ENCODE assay signal across 13 cellular contexts in genomic region chr9:68975644-68976043, GRCh38. TPM values are rescaled to one million over a fixed set of nuclear protein-coding genes. Genes with fewer than 3 reads are reported as not detected.
DNase-seq lines count a peak whose midpoint lies in the region; ATAC-seq and TF ChIP-seq lines count a peak whose summit lies in the region.
"Had no signal": no experiment of that assay in that cellular context is flagged by ENCODE, and none has a peak within 500 bp of the region (broad histone marks: within the 10 kb centered on the region; RNA-seq: fewer than 3 reads in every experiment).

No MANE protein-coding gene starts in this region.

- H3K27ac ChIP-seq in body of pancreas (peak overlapping the region in 3 of 4 donors; percentile 31 to 55 (median 34)), lung (ENCODE audit: low read depth in 1 of 2, low read length in 1 of 2) (peak overlapping the region; percentile 84 to 91), upper lobe of right lung (peak overlapping the region; percentile 75)
- H3K27ac ChIP-seq: ascending aorta had no signal

- no peaks in the 10 kb centered on the region for H3K27me3 ChIP-seq in body of pancreas
- no peaks in the 10 kb centered on the region for H3K27me3 ChIP-seq in lung (ENCODE audit: control insufficient read depth, insufficient read depth)
- no peaks in the 10 kb centered on the region for H3K27me3 ChIP-seq in upper lobe of right lung
- H3K27me3 ChIP-seq: ascending aorta had no signal

- peak in 1 of 3 donors; percentile 16 for TF ChIP-seq POLR2A in body of pancreas (IDR thresholded peaks at IDR 0.05)

- intact Hi-C loops in body of pancreas (cut with DNase I) (no loop called here), upper lobe of right lung (cut with DNase I) (no loop called here)

- TF ChIP-seq CTCF in body of pancreas (IDR thresholded peaks at IDR 0.05): no peak
- TF ChIP-seq CTCF in lung (IDR thresholded peaks at IDR 0.05; ENCODE audit: control extremely low read depth, extremely low read depth): no peak
- TF ChIP-seq CTCF in upper lobe of right lung (IDR thresholded peaks at IDR 0.05): no peak

- no peak for DNase-seq in activated naive CD4-positive, alpha-beta T cell treated with anti-CD3 and anti-CD28 coated beads, Interleukin-2, amount 50 U/mL, for 72 hours (ENCODE audit: low spot score in 2 of 2)
- no peak for DNase-seq in activated naive CD4-positive, alpha-beta T cell (lab: John Stamatoyannopoulos, UW)
- DNase-seq in body of pancreas (no peak), lung (ENCODE audit: low spot score) (no peak), upper lobe of right lung (no peak)
- no peak for DNase-seq in activated naive CD4-positive, alpha-beta T cell treated with Interleukin-2 at 50 U/mL for 16 hours
- DNase-seq: EL, hypothalamus, NCI-H1105, NCI-H69 had no signal

- H3K9me3 Mint-ChIP-seq in activated naive CD4-positive, alpha-beta T cell treated with anti-CD3 and anti-CD28 coated beads, Interleukin-2, amount 50 U/mL, for 72 hours: peaks cover 0 to 13% of the 10 kb centered on the region in 2 donors

- peak overlapping the region; percentile 20 to 52 for H3K27ac Mint-ChIP-seq in activated naive CD4-positive, alpha-beta T cell treated with anti-CD3 and anti-CD28 coated beads, Interleukin-2, amount 50 U/mL, for 72 hours

- peaks cover 0 to 36% of the 10 kb centered on the region in 2 donors for H3K36me3 Mint-ChIP-seq in activated naive CD4-positive, alpha-beta T cell treated with anti-CD3 and anti-CD28 coated beads, Interleukin-2, amount 50 U/mL, for 72 hours

- no peaks in the 10 kb centered on the region for H3K9me3 ChIP-seq in body of pancreas
- H3K9me3 ChIP-seq in lung (ENCODE audit: control insufficient read depth in 2 of 2, insufficient read depth in 1 of 2, low read length in 1 of 2): peaks cover 0 to 3% of the 10 kb centered on the region in 2 donors
- H3K9me3 ChIP-seq in upper lobe of right lung: no peaks in the 10 kb centered on the region
- H3K9me3 ChIP-seq: ascending aorta had no signal

- H3K36me3 ChIP-seq in body of pancreas (replicated peaks in 1 of 2; ENCODE audit: insufficient read depth in 1 of 2, low read depth in 2 of 2) (no peaks in the 10 kb centered on the region), lung (ENCODE audit: control insufficient read depth in 2 of 2, insufficient read depth in 2 of 2, low read length in 2 of 2) (peaks cover 0 to 4% of the 10 kb centered on the region in 2 donors), upper lobe of right lung (no peaks in the 10 kb centered on the region)
- H3K36me3 ChIP-seq: ascending aorta had no signal

- 49 to 61% methylated on average over 3 of the region's 3 CpGs for WGBS in body of pancreas, 2 donors
- WGBS in lung, 2 donors: 44 to 47% methylated on average over 3 of the region's 3 CpGs

- H3K4me3 ChIP-seq in body of pancreas (no peak overlapping the region), lung (peak overlapping the region; percentile 31), upper lobe of right lung (peak overlapping the region; percentile 41)

- ATAC-seq in activated naive CD4-positive, alpha-beta T cell treated with anti-CD3 and anti-CD28 coated beads, Interleukin-2, amount 50 U/mL, for 72 hours: no peak
- ATAC-seq in body of pancreas: peak; percentile 43
- no peak for ATAC-seq in lung (ENCODE audit: insufficient read depth, low FRiP score)
- peak; percentile 75 for ATAC-seq in upper lobe of right lung
- ATAC-seq in HG02610 (IDR thresholded peaks at IDR 0.05; ENCODE audit: unreplicated experiment): no peak
- ATAC-seq in GM18909 (IDR thresholded peaks at IDR 0.05; ENCODE audit: poor library complexity, unreplicated experiment): no peak

- peaks cover 33% of the 10 kb centered on the region for H3K4me1 ChIP-seq in body of pancreas
- H3K4me1 ChIP-seq in lung (ENCODE audit: control insufficient read depth in 2 of 2, insufficient read depth in 2 of 2, low read length in 2 of 2): peaks cover under 1 to 6% of the 10 kb centered on the region in 2 donors
- H3K4me1 ChIP-seq in upper lobe of right lung: no peaks in the 10 kb centered on the region
- H3K4me1 ChIP-seq: ascending aorta had no signal

RNA-seq across cellular contexts. Expression of gene PRKACG, which starts 38.3 kb away (rescaled TPM):
- not detected for total RNA-seq in activated naive CD4-positive, alpha-beta T cell treated with anti-CD3 and anti-CD28 coated beads, Interleukin-2, amount 50 U/mL, for 72 hours
- total RNA-seq in body of pancreas (not detected), lung (not detected), upper lobe of right lung (not detected)
- polyA plus RNA-seq in lung: not detected
- total RNA-seq: ascending aorta had no signal

RNA-seq across cellular contexts. Expression of gene FXN, which starts 59.9 kb away (rescaled TPM):
- total RNA-seq in activated naive CD4-positive, alpha-beta T cell treated with anti-CD3 and anti-CD28 coated beads, Interleukin-2, amount 50 U/mL, for 72 hours: 10 to 100 TPM in 1 of 2 donors, 1 to 10 TPM in 1; 7.0 to 22.9 TPM
- total RNA-seq in body of pancreas: 1 to 10 TPM; 3.1 to 6.9 TPM
- total RNA-seq in lung: 10 to 100 TPM in 1 of 2 donors, 1 to 10 TPM in 1; 3.6 to 13.5 TPM
- polyA plus RNA-seq in lung: 10 to 100 TPM in 1 of 2 donors, 1 to 10 TPM in 1; 8.7 to 12.5 TPM
- total RNA-seq in upper lobe of right lung: 12.4 TPM
- total RNA-seq: ascending aorta had no signal

Comparison
In these comparisons a context has a peak if more than half of its experiments do, and no peak if none do; other contexts are left out.
1. ATAC-seq: peak in body of pancreas (single experiment) and upper lobe of right lung (single experiment); none in activated naive CD4-positive, alpha-beta T cell treated with anti-CD3 and anti-CD28 coated beads, Interleukin-2, amount 50 U/mL, for 72 hours (0 of 2), lung (single experiment), HG02610 (single experiment) and GM18909 (single experiment).
2. H3K27ac ChIP-seq: peak in every context shown above with its lines; median percentile 88 in lung; 75 in upper lobe of right lung; 34 in body of pancreas.
3. H3K4me3 ChIP-seq: peak in lung (single experiment) and upper lobe of right lung (single experiment); none in body of pancreas (0 of 2).